8 cellular contexts compared by ENCODE assay signal in genomic region chr2:79122676-79123075, GRCh38.
"Had no signal": no experiment of that assay in that cellular context is flagged by ENCODE, and none has a peak within 500 bp of the region (broad histone marks: within the 10 kb centered on the region; RNA-seq: fewer than 3 reads in every experiment).

No MANE protein-coding gene starts in this region.

- H3K27ac ChIP-seq: GM23248, HL-60, KMS-11 had no signal

- DNase-seq: GM23248, GOT3, H9, HCEC 1CT, KBM-7 had no signal

- H3K4me3 ChIP-seq: GM23248 had no signal

- ATAC-seq: HepG2 had no signal

- H3K9ac ChIP-seq: GM23248, KMS-11 had no signal
